1 cellular context compared by ENCODE assay signal in genomic region chr2:209986405-209986804, GRCh38.
TF ChIP-seq lines count a peak whose summit lies in the region.

No MANE protein-coding gene starts in this region.

TF ChIP-seq in GM23338, 12 proteins besides CTCF, POLR2A, EP300 and RAD21 (continued from another document):
- TF ChIP-seq ZNF462 (CRISPR knock-in tag; IDR thresholded peaks at IDR 0.05) (no peak), ZNF331 (CRISPR knock-in tag; IDR thresholded peaks at IDR 0.05; ENCODE audit: low read depth) (no peak)
TF ChIP-seq in GM23338: peak in this region for 0.
